In the genomic region with DNA sequence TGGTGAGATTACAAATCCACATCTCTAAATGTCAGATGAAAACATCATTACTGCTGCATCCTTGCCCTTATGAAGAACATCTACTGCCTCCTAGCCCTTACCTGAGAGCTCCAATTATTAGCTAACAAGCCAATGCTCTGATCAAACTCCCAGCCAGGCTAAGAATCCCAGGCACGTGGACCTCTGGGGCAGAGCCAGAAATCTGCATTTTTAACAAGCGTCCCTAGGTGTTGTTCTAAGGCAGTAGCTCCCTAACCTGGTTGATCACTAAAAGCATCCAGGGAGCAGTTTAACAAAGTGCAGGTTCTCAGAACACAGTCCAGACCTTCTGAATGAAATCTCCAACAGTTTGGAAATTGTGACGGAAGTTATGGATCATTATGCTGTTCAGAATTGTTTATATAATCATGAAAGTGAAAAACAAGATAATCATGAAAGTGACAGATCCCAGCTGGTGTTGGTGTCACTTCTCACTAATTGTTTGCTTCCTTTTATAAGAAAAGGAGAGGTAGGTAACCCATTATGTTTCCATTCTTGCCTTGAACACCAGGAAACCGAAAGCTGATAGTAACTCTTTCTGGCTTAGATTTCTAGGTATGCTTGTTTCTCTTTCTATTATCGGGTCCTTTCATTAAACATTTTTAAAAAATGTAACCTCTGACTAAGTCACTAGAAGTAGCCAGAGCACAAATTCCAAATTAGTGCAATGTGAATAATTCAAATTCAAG, we compare ENCODE assay signal across 1 cellular context.
TF ChIP-seq lines count a peak whose summit lies in the region.

No MANE protein-coding gene starts in this region.

TF ChIP-seq in H1, 55 proteins besides CTCF, POLR2A, EP300 and RAD21 (continued from another document):
- TF ChIP-seq GTF2F1 (IDR thresholded peaks at IDR 0.05; ENCODE audit: borderline replicate concordance, low read depth, low read length) (no peak), TEAD4 (IDR thresholded peaks at IDR 0.05; ENCODE audit: low read depth, low read length) (peak; percentile 38; the same call in 1 of the 2 replicates), SUZ12 (IDR thresholded peaks at IDR 0.05; ENCODE audit: low read length) (no peak)
TF ChIP-seq in H1: peak in this region for 2.
